In genomic region chr20:2986466-2986865, GRCh38 we compare ENCODE assay signal across 11 cellular contexts. TPM values are rescaled to one million over a fixed set of nuclear protein-coding genes. Genes with fewer than 3 reads are reported as not detected.
A peak's percentile ranks its signal among the peaks of the same experiment; 100 is the strongest.
DNase-seq lines count a peak whose midpoint lies in the region; ATAC-seq, FAIRE-seq and TF ChIP-seq lines count a peak whose summit lies in the region.
"Had no signal": no experiment of that assay in that cellular context is flagged by ENCODE, and none has a peak within 500 bp of the region (broad histone marks: within the 10 kb centered on the region; RNA-seq: fewer than 3 reads in every experiment).

No MANE protein-coding gene starts in this region.

- DNase-seq in Daoy (ENCODE audit: low read depth) (peak; percentile 9), NOMO-1 treated with DMSO at 0.1 percent for 48 hours (lab: John Stamatoyannopoulos, UW; ENCODE audit: unreplicated experiment) (peak; percentile 90), skeletal muscle cell (ENCODE audit: low read depth) (peak; percentile 37), NCI-H1694 treated with DMSO at 0.1 percent for 48 hours (lab: John Stamatoyannopoulos, UW) (no peak), H54 (ENCODE audit: insufficient read length, low spot score) (no peak), mesenteric fat pad (ENCODE audit: low spot score) (no peak)
- peak; percentile 66 for DNase-seq in activated naive CD8-positive, alpha-beta T cell treated with anti-CD3 and anti-CD28 coated beads, Interleukin-2, amount 50 U/mL, for 24 hours
- DNase-seq: GDM1, NCI-H446 treated with DMSO at 0.1 percent for 48 hours had no signal

- peak; percentile 78 for ATAC-seq in activated naive CD8-positive, alpha-beta T cell treated with anti-CD3 and anti-CD28 coated beads, Interleukin-2, amount 50 U/mL, for 24 hours
- no peak for ATAC-seq in HG03139 (IDR thresholded peaks at IDR 0.05; ENCODE audit: unreplicated experiment)

- H3K4me3 ChIP-seq in skeletal muscle cell (ENCODE audit: low read depth, low read length), result no peak overlapping the region

- peaks cover 7% of the 10 kb centered on the region for H3K4me1 Mint-ChIP-seq in activated naive CD8-positive, alpha-beta T cell treated with anti-CD3 and anti-CD28 coated beads, Interleukin-2, amount 50 U/mL, for 24 hours

- H3K27me3 Mint-ChIP-seq in activated naive CD8-positive, alpha-beta T cell treated with anti-CD3 and anti-CD28 coated beads, Interleukin-2, amount 50 U/mL, for 24 hours, result no peaks in the 10 kb centered on the region

- H3K4me3 Mint-ChIP-seq in activated naive CD8-positive, alpha-beta T cell treated with anti-CD3 and anti-CD28 coated beads, Interleukin-2, amount 50 U/mL, for 24 hours, result peak overlapping the region; percentile 66

- peaks cover 53% of the 10 kb centered on the region for H3K36me3 Mint-ChIP-seq in activated naive CD8-positive, alpha-beta T cell treated with anti-CD3 and anti-CD28 coated beads, Interleukin-2, amount 50 U/mL, for 24 hours (ENCODE audit: low read depth)

- no peak for FAIRE-seq in H54 (lab: Jason Lieb, UNC)
- FAIRE-seq: endometrium had no signal

- no peaks in the 10 kb centered on the region for H3K9me3 Mint-ChIP-seq in activated naive CD8-positive, alpha-beta T cell treated with anti-CD3 and anti-CD28 coated beads, Interleukin-2, amount 50 U/mL, for 24 hours

- no peak overlapping the region for H3K27ac Mint-ChIP-seq in activated naive CD8-positive, alpha-beta T cell treated with anti-CD3 and anti-CD28 coated beads, Interleukin-2, amount 50 U/mL, for 24 hours

- TF ChIP-seq POLR2A in H54 (IDR thresholded peaks at IDR 0.05; ENCODE audit: low read depth, low read length), result no peak

RNA-seq across cellular contexts. Expression of gene GNRH2, which starts 57.0 kb away (rescaled TPM):
- not detected in 2 replicates for total RNA-seq in Daoy (2014; rRNA removed; shearing (Covaris generic))
- total RNA-seq in mesenteric fat pad, result not detected

RNA-seq across cellular contexts. Expression of gene MRPS26, which starts 59.4 kb away (rescaled TPM):
- 98.0 and 109 TPM in 2 replicates for total RNA-seq in Daoy (2014; rRNA removed; shearing (Covaris generic))
- total RNA-seq in mesenteric fat pad, result 36.5 TPM

Comparison
In these comparisons a context has a peak if more than half of its experiments do, and no peak if none do; other contexts are left out.
1. DNase-seq: peak in Daoy (single experiment), NOMO-1 treated with DMSO at 0.1 percent for 48 hours (single experiment), activated naive CD8-positive, alpha-beta T cell treated with anti-CD3 and anti-CD28 coated beads, Interleukin-2, amount 50 U/mL, for 24 hours (single experiment) and skeletal muscle cell (single experiment); none in NCI-H1694 treated with DMSO at 0.1 percent for 48 hours (single experiment), H54 (single experiment) and mesenteric fat pad (single experiment).